1 cellular context compared by ENCODE assay signal in the genomic region with DNA sequence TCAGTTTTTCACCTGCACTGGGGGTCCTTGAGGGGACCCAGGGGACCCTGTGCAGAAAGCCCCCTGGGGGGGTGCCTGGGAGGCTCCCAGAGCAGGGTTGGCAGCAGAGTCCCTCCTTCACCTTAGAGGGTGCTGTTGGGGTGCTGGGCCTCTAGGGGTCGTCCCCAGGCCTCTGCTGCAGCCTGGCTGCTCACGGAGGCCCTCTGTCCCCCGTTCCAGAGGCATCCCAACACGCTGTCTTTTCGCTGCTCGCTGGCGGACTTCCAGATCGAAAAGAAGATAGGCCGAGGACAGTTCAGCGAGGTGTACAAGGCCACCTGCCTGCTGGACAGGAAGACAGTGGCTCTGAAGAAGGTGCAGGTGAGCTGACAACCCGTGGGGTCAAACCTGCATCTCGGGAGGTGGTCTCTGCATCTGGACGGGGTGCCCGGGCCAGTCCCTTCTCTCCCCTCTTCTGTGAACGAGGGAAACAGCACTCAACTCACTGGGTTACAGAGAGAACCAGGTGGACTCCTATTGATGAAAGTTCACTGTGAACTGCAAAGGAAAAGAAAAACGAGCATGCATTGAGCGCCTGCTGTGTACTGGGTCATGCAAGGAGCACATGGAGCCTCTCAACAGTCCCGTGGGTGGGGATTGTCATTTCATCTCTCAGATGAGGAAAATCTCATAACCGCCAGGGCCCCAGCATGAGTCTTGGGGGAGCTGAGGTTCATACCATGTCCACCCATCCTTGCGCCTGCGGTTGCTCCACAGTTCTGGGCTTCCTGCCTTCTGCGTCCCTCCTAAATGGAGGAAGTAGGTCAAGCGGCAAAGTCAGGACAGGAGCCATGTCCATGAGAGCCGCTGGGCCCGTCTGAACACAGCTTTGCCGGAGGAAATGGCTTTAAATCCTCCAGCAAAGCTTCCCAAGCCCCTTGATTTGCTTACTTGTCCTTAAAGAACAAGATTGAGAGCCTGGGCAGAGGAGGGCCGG.
TF ChIP-seq lines count a peak whose summit lies in the region.

No MANE protein-coding gene starts in this region.

TF ChIP-seq in H1, 55 proteins besides CTCF, POLR2A, EP300 and RAD21:
- no peak for TF ChIP-seq KDM4A (IDR thresholded peaks at IDR 0.05; ENCODE audit: low read depth, low read length, severe bottlenecking)
- TF ChIP-seq SIRT6 (IDR thresholded peaks at IDR 0.05; ENCODE audit: low read length) = no peak
- TF ChIP-seq KDM5A (IDR thresholded peaks at IDR 0.05; ENCODE audit: low read length) = no peak
- TF ChIP-seq SAP30 (IDR thresholded peaks at IDR 0.05; ENCODE audit: insufficient read depth, insufficient replicate concordance, low read length) = no peak
- TF ChIP-seq BCL11A (IDR thresholded peaks at IDR 0.05; ENCODE audit: low read depth in 2 of 2, low read length in 2 of 2) = no peak
- TF ChIP-seq NANOG (IDR thresholded peaks at IDR 0.05; ENCODE audit: insufficient read depth, low read depth, low read length, poor library complexity, severe bottlenecking) = no peak
